In genomic region chr10:45052700-45053099, GRCh38 we compare ENCODE assay signal across 24 cellular contexts.
"Had no signal": no experiment of that assay in that cellular context is flagged by ENCODE, and none has a peak within 500 bp of the region (broad histone marks: within the 10 kb centered on the region; RNA-seq: fewer than 3 reads in every experiment).

No MANE protein-coding gene starts in this region.

- H3K9ac ChIP-seq: parathyroid adenoma had no signal

- H3K27me3 ChIP-seq: adrenal gland, neutrophil, testis, uterus had no signal

- H3K4me3 Mint-ChIP-seq: activated T-cell treated with anti-CD3 and anti-CD28 coated beads, Interleukin-2, amount 50 U/mL, for 24 hours; activated T-helper 17 cell treated with anti-CD3 and anti-CD28 coated beads, Interleukin-2, amount 50 U/mL, for 72 hours; nephron; stimulated activated naive B cell treated with anti-CD40 and anti-IgM and Interleukin-4, amounts not matched to agents 10 μg/mL and 1 μg/mL and 100 μg/mL, for 72 hours had no signal

- H3K27ac ChIP-seq: adrenal gland, coronary artery, epithelial cell of prostate, neutrophil, parathyroid adenoma, testis, uterus had no signal

- H3K27ac Mint-ChIP-seq: activated naive CD4-positive, alpha-beta T cell treated with anti-CD3 and anti-CD28 coated beads, Interleukin-2, amount 50 U/mL, for 72 hours; activated T-cell treated with anti-CD3 and anti-CD28 coated beads, Interleukin-2, amount 50 U/mL, for 24 hours; activated T-helper 17 cell treated with anti-CD3 and anti-CD28 coated beads, Interleukin-2, amount 50 U/mL, for 72 hours; nephron; stimulated activated naive B cell treated with anti-CD40 and anti-IgM and Interleukin-4, amounts not matched to agents 10 μg/mL and 1 μg/mL and 100 μg/mL, for 72 hours had no signal

- DNase-seq: activated CD4-positive, alpha-beta T cell treated with anti-CD3 and anti-CD28 coated beads for 1 hour; activated CD4-positive, alpha-beta T cell treated with anti-CD3 and anti-CD28 coated beads, Interleukin-2, amount 50 U/mL, for 4 hours; activated CD8-positive, alpha-beta memory T cell treated with anti-CD3 and anti-CD28 coated beads for 24 hours; activated CD8-positive, alpha-beta memory T cell treated with anti-CD3 and anti-CD28 coated beads, Interleukin-2, amount 50 U/mL, for 4 hours; activated T-cell treated with anti-CD3 and anti-CD28 coated beads, Interleukin-2, amount 50 U/mL, for 24 hours; adrenal gland; foreskin fibroblast; hypothalamus; left colon; mesenchymal stem cell; right cardiac atrium; stimulated activated CD4-positive, alpha-beta T cell treated with anti-CD3 and anti-CD28 coated beads, Interleukin-2, amount 100 ng/mL, for 24 hours; stimulated activated naive B cell treated with anti-CD40 and anti-IgM and Interleukin-4, amounts not matched to agents 10 μg/mL and 1 μg/mL and 100 μg/mL, for 72 hours; T-helper 1 cell; testis; trophoblast cell; uterus had no signal

- H3K36me3 ChIP-seq: adrenal gland, neutrophil, uterus had no signal

- ATAC-seq: activated naive CD4-positive, alpha-beta T cell treated with anti-CD3 and anti-CD28 coated beads, Interleukin-2, amount 50 U/mL, for 72 hours; activated T-helper 17 cell treated with anti-CD3 and anti-CD28 coated beads, Interleukin-2, amount 50 U/mL, for 72 hours; left colon; right cardiac atrium; stimulated activated naive B cell treated with anti-CD40 and anti-IgM and Interleukin-4, amounts not matched to agents 10 μg/mL and 1 μg/mL and 100 μg/mL, for 72 hours had no signal

- H3K9me3 ChIP-seq: adrenal gland, testis, uterus had no signal

- H2AFZ ChIP-seq: parathyroid adenoma had no signal

- H3K4me3 ChIP-seq: adrenal gland, coronary artery, testis, uterus had no signal

- H3K4me1 Mint-ChIP-seq: activated T-helper 17 cell treated with anti-CD3 and anti-CD28 coated beads, Interleukin-2, amount 50 U/mL, for 72 hours; nephron; stimulated activated naive B cell treated with anti-CD40 and anti-IgM and Interleukin-4, amounts not matched to agents 10 μg/mL and 1 μg/mL and 100 μg/mL, for 72 hours had no signal

- H3K36me3 Mint-ChIP-seq: stimulated activated naive B cell treated with anti-CD40 and anti-IgM and Interleukin-4, amounts not matched to agents 10 μg/mL and 1 μg/mL and 100 μg/mL, for 72 hours had no signal

- H3K4me1 ChIP-seq: adrenal gland, parathyroid adenoma, testis, uterus had no signal

- H3K79me2 ChIP-seq: parathyroid adenoma had no signal
